Comparison of ENCODE assay signal across 8 cellular contexts in genomic region chr3:119257654-119258410, GRCh38. TPM values are rescaled to one million over a fixed set of nuclear protein-coding genes. Genes with fewer than 3 reads are reported as not detected.
DNase-seq lines count a peak whose midpoint lies in the region; ATAC-seq and TF ChIP-seq lines count a peak whose summit lies in the region.

No MANE protein-coding gene starts in this region.

- no peaks in the 10 kb centered on the region for H3K36me3 Mint-ChIP-seq in activated naive CD8-positive, alpha-beta T cell treated with anti-CD3 and anti-CD28 coated beads for 36 hours

- H3K4me3 ChIP-seq in PC-9 (no peak overlapping the region), left lung (no peak overlapping the region)

- no peaks in the 10 kb centered on the region for H3K79me2 ChIP-seq in PC-9 (ENCODE audit: low read depth)

- H3K4me3 Mint-ChIP-seq in activated naive CD8-positive, alpha-beta T cell treated with anti-CD3 and anti-CD28 coated beads for 36 hours = no peak overlapping the region

- no peak for TF ChIP-seq CTCF in PC-9 (conservative IDR thresholded peaks at IDR 0.05)
- no peak for TF ChIP-seq CTCF in left lung (IDR thresholded peaks at IDR 0.05)

- intact Hi-C loops in PC-9 (cut with micrococcal nuclease; ENCODE audit: unreplicated experiment) (no loop called here), left lung (cut with DNase I) (no loop called here)

- H3K9me3 Mint-ChIP-seq in activated naive CD8-positive, alpha-beta T cell treated with anti-CD3 and anti-CD28 coated beads for 36 hours = no peaks in the 10 kb centered on the region

- ATAC-seq in GM18499 (IDR thresholded peaks at IDR 0.05; ENCODE audit: insufficient read depth, unreplicated experiment) (peak; percentile 60), HG02759 (IDR thresholded peaks at IDR 0.05; ENCODE audit: unreplicated experiment) (peak; percentile 69), left lung (peak; percentile 46)

- peak overlapping the region; percentile 27 for H3K4me2 ChIP-seq in PC-9

- peaks cover 19% of the 10 kb centered on the region for H3K4me1 ChIP-seq in PC-9 (replicated peaks; ENCODE audit: insufficient read depth)
- H3K4me1 ChIP-seq in left lung = peaks cover 0 to 12% of the 10 kb centered on the region in 2 donors

- POLR2A ChIA-PET in PC-9 (lab: Charles Lee; ENCODE audit: unreplicated experiment) = interaction anchor here (0.6 to 0.7 kb wide), 4 partner anchors 12 to 1092 kb away, joined by 4 to 10 read pairs (median 9); no protein-coding TSS in a partner anchor

- H3K9me3 ChIP-seq in PC-9 (ENCODE audit: insufficient read depth, low read depth) (no peaks in the 10 kb centered on the region; the same call in 1 of the 2 replicates), left lung (no peaks in the 10 kb centered on the region)

- no peaks in the 10 kb centered on the region for H3K27me3 ChIP-seq in PC-9 (ENCODE audit: insufficient read depth, low read depth)
- H3K27me3 ChIP-seq in left lung = no peaks in the 10 kb centered on the region

- H3K27me3 Mint-ChIP-seq in activated naive CD8-positive, alpha-beta T cell treated with anti-CD3 and anti-CD28 coated beads for 36 hours = no peaks in the 10 kb centered on the region

- no peak overlapping the region for H3K27ac Mint-ChIP-seq in activated naive CD8-positive, alpha-beta T cell treated with anti-CD3 and anti-CD28 coated beads for 36 hours

- H3K4me1 Mint-ChIP-seq in activated naive CD8-positive, alpha-beta T cell treated with anti-CD3 and anti-CD28 coated beads for 36 hours = peaks cover 7% of the 10 kb centered on the region

- H3K36me3 ChIP-seq in PC-9 (ENCODE audit: low read depth) (no peaks in the 10 kb centered on the region), left lung (no peaks in the 10 kb centered on the region)

- H3K27ac ChIP-seq in PC-9 (peak overlapping the region; percentile 34; the same call in 1 of the 2 replicates), left lung (no peak overlapping the region)

- peak; percentile 37 to 53 for DNase-seq in PC-9
- DNase-seq in left lung = no peak
- DNase-seq in DMS153 (lab: John Stamatoyannopoulos, UW) = no peak
- no peak for DNase-seq in activated naive CD8-positive, alpha-beta T cell treated with anti-CD3 and anti-CD28 coated beads for 36 hours
- no peak for DNase-seq in cortex of kidney (lab: John Stamatoyannopoulos, UW)
- no peak for DNase-seq in RKO (ENCODE audit: low spot score)

- BruUV-seq in PC-9 (replicated peaks; lab: Mats Ljungman, UMichigan) = TSS peak; percentile 99

- peak overlapping the region; percentile 49; the same call in 1 of the 2 replicates for H2AFZ ChIP-seq in PC-9

- H3K9me2 ChIP-seq in PC-9 (ENCODE audit: insufficient read depth) = no peaks in the 10 kb centered on the region; the same call in 1 of the 2 replicates

- H3F3A ChIP-seq in PC-9 (ENCODE audit: insufficient read depth, low read depth) = no peaks in the 10 kb centered on the region

- no peaks in the 10 kb centered on the region for H4K20me1 ChIP-seq in PC-9 (ENCODE audit: insufficient read depth)

- CTCF ChIA-PET in PC-9 (lab: Charles Lee) = interaction anchor here (0.7 to 1.5 kb wide), 2 partner anchors 17 to 927 kb away, joined by 3 to 9 read pairs; partner anchors contain the start of gene B4GALT4

RNA-seq across cellular contexts. Expression of gene B4GALT4, which starts 17.2 kb away (rescaled TPM):
- 21.8 and 32.9 TPM in 2 replicates for total RNA-seq in PC-9 (2021)
- 10 to 100 TPM; 14.9 to 19.3 TPM for total RNA-seq in left lung
- total RNA-seq in activated naive CD8-positive, alpha-beta T cell treated with anti-CD3 and anti-CD28 coated beads for 36 hours = 10 to 100 TPM; 14.2 to 14.4 TPM

RNA-seq across cellular contexts. Expression of gene ARHGAP31, which starts 36.4 kb away (rescaled TPM):
- total RNA-seq in PC-9 (2021) = 0.48 and 0.58 TPM in 2 replicates
- total RNA-seq in left lung = 10 to 100 TPM; 61.8 to 70.3 TPM
- 1 to 10 TPM; 8.9 to 9.7 TPM for total RNA-seq in activated naive CD8-positive, alpha-beta T cell treated with anti-CD3 and anti-CD28 coated beads for 36 hours

Comparison
In these comparisons a context has a peak if more than half of its experiments do, and no peak if none do; other contexts are left out.
1. DNase-seq: peak in PC-9 (2 of 2); none in left lung (0 of 2), DMS153 (single experiment), activated naive CD8-positive, alpha-beta T cell treated with anti-CD3 and anti-CD28 coated beads for 36 hours (single experiment), cortex of kidney (single experiment) and RKO (single experiment).
2. RNA of gene ARHGAP31, which starts 36.4 kb away (total RNA-seq): 61.8 to 70.3 TPM in left lung; 8.9 to 9.7 TPM in activated naive CD8-positive, alpha-beta T cell treated with anti-CD3 and anti-CD28 coated beads for 36 hours and 0.48 to 0.58 TPM in PC-9; every median in the first group is over 4 times any median in the second.
3. Peak in every context shown above with its lines, with median percentiles within 50 percentile points of each other: ATAC-seq.